Comparison of ENCODE assay signal across 16 cellular contexts in genomic region chr4:113718252-113718651, GRCh38. TPM values are rescaled to one million over a fixed set of nuclear protein-coding genes. Genes with fewer than 3 reads are reported as not detected.
DNase-seq lines count a peak whose midpoint lies in the region; ATAC-seq, FAIRE-seq and TF ChIP-seq lines count a peak whose summit lies in the region.
"Had no signal": no experiment of that assay in that cellular context is flagged by ENCODE, and none has a peak within 500 bp of the region (broad histone marks: within the 10 kb centered on the region; RNA-seq: fewer than 3 reads in every experiment).

No MANE protein-coding gene starts in this region.

- no peak overlapping the region for H3K4me3 ChIP-seq in epithelial cell of esophagus (ENCODE audit: low read length)
- H3K4me3 ChIP-seq: BLaER1, HAP-1 had no signal

- peak; percentile 26 for FAIRE-seq in GM12891 (lab: Jason Lieb, UNC)
- FAIRE-seq: H54 had no signal

- H3K36me3 Mint-ChIP-seq in nephron progenitor cell (ENCODE audit: low read depth): no peaks in the 10 kb centered on the region

- ATAC-seq in SK-N-SH treated with all-trans-retinoic acid at 6 μM for 48 hours: no peak
- ATAC-seq: CD8-positive, alpha-beta T cell had no signal

- no peak for TF ChIP-seq POLR2A in GM12891 (IDR thresholded peaks at IDR 0.05; ENCODE audit: low read depth, low read length)

- H3K27me3 Mint-ChIP-seq in nephron progenitor cell (ENCODE audit: low read depth, poor library complexity): no peaks in the 10 kb centered on the region
- H3K27me3 Mint-ChIP-seq: CD4-positive, CD25-positive, alpha-beta regulatory T cell had no signal

- H3K4me1 Mint-ChIP-seq in nephron progenitor cell: peaks cover 22% of the 10 kb centered on the region

- DNase-seq in GM12891 (ENCODE audit: insufficient read length, low spot score): no peak
- peak; percentile 15 for DNase-seq in epithelial cell of esophagus (ENCODE audit: low read depth)
- no peak for DNase-seq in nephron progenitor cell
- no peak for DNase-seq in activated CD8-positive, alpha-beta memory T cell treated with anti-CD3 and anti-CD28 coated beads, Interleukin-2, amount 50 U/mL, for 48 hours
- no peak for DNase-seq in NCI-H774 (lab: John Stamatoyannopoulos, UW)
- DNase-seq: Caco-2; CD4-positive, CD25-positive, alpha-beta regulatory T cell; CD8-positive, alpha-beta T cell; DMS153; DND-41; GOT3; HFFc6 had no signal

- H3K27ac Mint-ChIP-seq in nephron progenitor cell: peak overlapping the region; percentile 39
- H3K27ac Mint-ChIP-seq: CD8-positive, alpha-beta T cell; HFFc6 had no signal

- H3K4me3 Mint-ChIP-seq in nephron progenitor cell: no peak overlapping the region
- H3K4me3 Mint-ChIP-seq: CD8-positive, alpha-beta T cell; HFFc6 had no signal

- TF ChIP-seq CTCF in epithelial cell of esophagus (IDR thresholded peaks at IDR 0.05; ENCODE audit: insufficient read depth, low read depth, low read length, missing control alignments) (no peak), nephron progenitor cell (IDR thresholded peaks at IDR 0.05) (no peak)

- no peaks in the 10 kb centered on the region for H3K9me3 Mint-ChIP-seq in nephron progenitor cell
- H3K9me3 Mint-ChIP-seq: CD4-positive, CD25-positive, alpha-beta regulatory T cell; CD8-positive, alpha-beta T cell; HFFc6 had no signal

TF ChIP-seq in GM12891, 5 proteins besides CTCF, POLR2A, EP300 and RAD21:
- TF ChIP-seq POU2F2 (IDR thresholded peaks at IDR 0.05; ENCODE audit: low read depth, low read length): no peak
TF ChIP-seq in GM12891: peak in this region for 0.

TF ChIP-seq in SK-N-SH treated with all-trans-retinoic acid at 6 μM for 48 hours, 23 proteins besides CTCF, POLR2A, EP300 and RAD21:
- no peak for TF ChIP-seq RARB (CRISPR knock-in tag; IDR thresholded peaks at IDR 0.05)
- no peak for TF ChIP-seq OSR1 (CRISPR knock-in tag; IDR thresholded peaks at IDR 0.05)
- no peak for TF ChIP-seq TSHZ2 (CRISPR knock-in tag; IDR thresholded peaks at IDR 0.05)
- TF ChIP-seq ZNF70 (CRISPR knock-in tag; IDR thresholded peaks at IDR 0.05): no peak
- no peak for TF ChIP-seq ESRRG (CRISPR knock-in tag; IDR thresholded peaks at IDR 0.05)
- TF ChIP-seq ZFP30 (CRISPR knock-in tag; IDR thresholded peaks at IDR 0.05): no peak

RNA-seq across cellular contexts. Expression of gene CAMK2D, which starts 43.3 kb away (rescaled TPM):
- 11.1 TPM for polyA plus RNA-seq in GM12891 (2012; ENCODE audit: low read depth, missing spikeins)
